Comparison of ENCODE assay signal across 11 cellular contexts in the genomic region with DNA sequence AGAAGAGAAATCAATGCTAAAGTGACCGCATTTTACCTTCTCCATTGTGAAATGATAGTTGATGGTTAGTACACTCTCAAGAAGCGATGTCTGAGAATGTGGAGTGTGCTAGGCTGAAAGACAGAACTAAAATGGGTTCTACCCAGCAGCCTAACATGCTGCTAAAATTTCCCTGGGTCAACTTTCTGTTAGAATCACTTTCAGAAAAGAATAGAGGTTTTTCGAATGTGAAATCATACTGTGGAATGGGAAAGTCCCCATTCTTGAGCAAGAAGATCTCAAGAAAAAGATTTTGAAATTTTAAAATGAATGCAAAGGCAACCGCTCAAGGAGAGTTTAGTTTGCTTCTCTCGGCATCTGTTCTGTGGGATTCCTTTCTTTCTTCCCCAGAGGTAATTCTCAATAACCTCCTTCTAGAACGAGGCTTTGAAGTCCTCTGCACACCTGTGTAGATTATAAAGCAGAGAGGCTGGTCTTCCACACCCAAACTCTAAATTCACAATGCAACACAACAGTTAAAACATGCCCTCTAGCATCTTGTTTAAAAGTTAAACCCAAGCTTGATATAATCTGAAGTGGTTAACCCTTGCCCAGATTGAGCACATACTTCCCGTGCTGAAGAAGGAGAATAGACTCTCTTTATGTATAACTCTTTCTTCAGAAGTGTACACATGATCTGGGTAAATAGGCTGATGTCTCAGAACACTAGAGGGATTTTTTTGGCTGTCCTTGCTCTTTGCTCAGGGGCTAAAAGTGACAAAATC.
DNase-seq lines count a peak whose midpoint lies in the region; ATAC-seq and TF ChIP-seq lines count a peak whose summit lies in the region.
"Had no signal": no experiment of that assay in that cellular context is flagged by ENCODE, and none has a peak within 500 bp of the region (broad histone marks: within the 10 kb centered on the region; RNA-seq: fewer than 3 reads in every experiment).

No MANE protein-coding gene starts in this region.

- H3K36me3 ChIP-seq in mucosa of rectum (ENCODE audit: control insufficient read depth in 2 of 2, insufficient read depth in 2 of 2, low read length in 2 of 2), result no peaks in the 10 kb centered on the region
- no peaks in the 10 kb centered on the region for H3K36me3 ChIP-seq in body of pancreas (replicated peaks in 1 of 2; ENCODE audit: insufficient read depth in 1 of 2, low read depth in 2 of 2)

- H3K9ac ChIP-seq in mucosa of rectum (ENCODE audit: low read depth in 1 of 2, low read length in 2 of 2), result no peak overlapping the region

- DNase-seq in activated CD4-positive, CD25-positive, alpha-beta regulatory T cell treated with anti-CD3 and anti-CD28 coated beads, Interleukin-2, amount 50 U/mL, for 72 hours, result no peak
- no peak for DNase-seq in effector CD4-positive, alpha-beta T cell
- DNase-seq in body of pancreas, result no peak
- no peak for DNase-seq in NCI-H345 treated with DMSO at 0.1 percent for 48 hours (lab: John Stamatoyannopoulos, UW; ENCODE audit: unreplicated experiment)
- DNase-seq: naive B cell, NCI-H1930 had no signal

- peak overlapping the region; percentile 46 to 49 for H3K27ac ChIP-seq in mucosa of rectum (ENCODE audit: low read depth in 2 of 2, low read length in 2 of 2)
- H3K27ac ChIP-seq in body of pancreas, result no peak overlapping the region
- H3K27ac ChIP-seq: 22Rv1 had no signal

- 81 to 82% methylated on average over 7 of the region's 7 CpGs for WGBS in body of pancreas, 2 donors

- H3K4me1 ChIP-seq in mucosa of rectum (ENCODE audit: control insufficient read depth in 2 of 2, insufficient read depth in 2 of 2, low read length in 2 of 2), result peaks cover 5 to 11% of the 10 kb centered on the region in 2 donors
- H3K4me1 ChIP-seq in body of pancreas, result peaks cover 8% of the 10 kb centered on the region

- H3K9me3 ChIP-seq in mucosa of rectum (ENCODE audit: control insufficient read depth in 2 of 2, low read length in 2 of 2) (no peaks in the 10 kb centered on the region), body of pancreas (no peaks in the 10 kb centered on the region)

- intact Hi-C loops in body of pancreas (cut with DNase I), result no loop called here

- H3K27me3 ChIP-seq in mucosa of rectum (ENCODE audit: control insufficient read depth in 2 of 2, insufficient read depth in 2 of 2, low read length in 2 of 2) (no peaks in the 10 kb centered on the region), body of pancreas (no peaks in the 10 kb centered on the region)

- H3K4me3 ChIP-seq in mucosa of rectum (ENCODE audit: low read length in 2 of 2) (no peak overlapping the region), body of pancreas (no peak overlapping the region)

- no peak for TF ChIP-seq POLR2A in body of pancreas (IDR thresholded peaks at IDR 0.05)

- ATAC-seq in activated CD4-positive, CD25-positive, alpha-beta regulatory T cell treated with anti-CD3 and anti-CD28 coated beads, Interleukin-2, amount 50 U/mL, for 24 hours, result peak; percentile 71 to 83
- peak; percentile 76 for ATAC-seq in GM21447 (IDR thresholded peaks at IDR 0.05; ENCODE audit: unreplicated experiment)
- peak; percentile 75 for ATAC-seq in HG03280 (IDR thresholded peaks at IDR 0.05; ENCODE audit: unreplicated experiment)
- ATAC-seq in body of pancreas, result no peak

- TF ChIP-seq CTCF in body of pancreas (IDR thresholded peaks at IDR 0.05), result no peak

Comparison
In these comparisons a context has a peak if more than half of its experiments do, and no peak if none do; other contexts are left out.
1. H3K27ac ChIP-seq: peak in mucosa of rectum (2 of 2); none in body of pancreas (0 of 4).